Comparison of ENCODE assay signal across 21 cellular contexts in the genomic region with DNA sequence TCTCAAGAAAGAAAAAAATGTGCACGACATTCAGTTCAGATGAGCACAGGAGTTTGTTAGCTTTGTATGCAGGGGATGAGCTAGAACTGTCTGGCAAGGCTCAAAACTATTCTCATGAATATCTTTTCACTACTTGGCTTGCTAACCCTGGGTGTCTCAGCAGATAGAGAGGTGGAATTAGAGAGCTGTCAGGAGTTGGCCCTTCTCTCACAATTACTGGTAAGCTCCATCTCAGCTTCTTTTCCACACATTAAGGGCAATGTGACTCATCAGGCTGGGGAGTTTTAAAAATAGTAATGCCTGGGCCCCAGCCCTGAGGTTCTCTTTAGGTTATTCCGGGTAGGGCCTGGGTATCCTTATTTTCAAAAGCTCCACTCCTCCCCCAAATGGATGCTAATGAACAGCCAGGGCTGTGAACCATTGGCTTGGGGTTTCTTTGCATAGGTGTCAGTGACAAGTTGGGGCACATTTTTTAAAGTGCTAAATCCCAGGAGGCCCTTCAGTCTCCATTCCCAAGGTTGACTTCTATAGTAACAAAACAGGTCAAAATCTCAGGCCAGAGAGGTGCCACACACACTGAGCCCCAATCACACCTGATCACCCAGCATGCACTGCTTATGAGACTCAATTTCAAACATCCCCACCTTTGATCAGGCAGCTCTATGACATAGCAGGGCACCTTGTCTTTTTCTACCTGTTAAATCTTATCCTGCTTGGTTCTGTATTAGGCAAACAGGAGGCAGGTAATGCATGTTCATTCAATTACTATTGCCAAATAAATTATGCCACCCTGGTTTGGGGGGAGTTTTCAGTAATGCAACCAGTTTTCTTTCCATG.
"Had no signal": no experiment of that assay in that cellular context is flagged by ENCODE, and none has a peak within 500 bp of the region (broad histone marks: within the 10 kb centered on the region; RNA-seq: fewer than 3 reads in every experiment).

No MANE protein-coding gene starts in this region.

- FAIRE-seq: endothelial cell of umbilical vein had no signal

- H3K4me3 ChIP-seq: body of pancreas, gastroesophageal sphincter, mucosa of descending colon, suprapubic skin, tibial artery had no signal

- ATAC-seq: activated CD4-positive, alpha-beta T cell treated with anti-CD3 and anti-CD28 coated beads for 36 hours; activated CD8-positive, alpha-beta memory T cell treated with anti-CD3 and anti-CD28 coated beads, Interleukin-2, amount 10 ng/mL, durations not matched to agents 7 days and 5 days; activated CD8-positive, alpha-beta T cell treated with anti-CD3 and anti-CD28 coated beads, Interleukin-2, amount 10 ng/mL, durations not matched to agents 7 days and 5 days; activated naive CD4-positive, alpha-beta T cell treated with anti-CD3 and anti-CD28 coated beads, Interleukin-2, amount 50 U/mL, for 72 hours; activated T-cell treated with anti-CD3 and anti-CD28 coated beads, Interleukin-2, amount 50 U/mL, for 72 hours; body of pancreas; gastroesophageal sphincter; left lobe of liver; mucosa of descending colon; natural killer cell treated with Interleukin-12 subunit alpha and Interleukin-12 subunit beta and Interleukin-15 and Interleukin-18, amount 100 ng/mL, for 72 hours had no signal

- H3K4me1 ChIP-seq: body of pancreas, gastroesophageal sphincter, suprapubic skin, tibial artery had no signal

- H3K36me3 ChIP-seq: gastroesophageal sphincter, suprapubic skin, tibial artery had no signal

- H3K9me3 ChIP-seq: body of pancreas, gastroesophageal sphincter, mucosa of descending colon, suprapubic skin, tibial artery had no signal

- DNase-seq: activated CD4-positive, alpha-beta T cell treated with anti-CD3 and anti-CD28 coated beads for 36 hours; activated CD4-positive, CD25-positive, alpha-beta regulatory T cell; activated CD8-positive, alpha-beta memory T cell treated with anti-CD3 and anti-CD28 coated beads, Interleukin-2, amount 10 ng/mL, durations not matched to agents 7 days and 5 days; activated CD8-positive, alpha-beta T cell treated with anti-CD3 and anti-CD28 coated beads, Interleukin-2, amount 10 ng/mL, durations not matched to agents 7 days and 5 days; activated naive CD4-positive, alpha-beta T cell; activated T-cell treated with anti-CD3 and anti-CD28 coated beads, Interleukin-2, amount 50 U/mL, for 72 hours; body of pancreas; hypothalamus; mucosa of descending colon; retina; stimulated activated CD4-positive, alpha-beta T cell treated with anti-CD3 and anti-CD28 coated beads, Interleukin-15, amount 100 ng/mL, for 24 hours; stimulated activated CD4-positive, alpha-beta T cell treated with anti-CD3 and anti-CD28 coated beads, Interleukin-2, amount 100 ng/mL, for 24 hours; stimulated activated naive CD4-positive, alpha-beta T cell; T-helper 1 cell; tibial artery had no signal

- H3K27ac ChIP-seq: body of pancreas, gastroesophageal sphincter, suprapubic skin, tibial artery had no signal

- H3K27me3 ChIP-seq: body of pancreas, suprapubic skin had no signal
